14 cellular contexts compared by ENCODE assay signal in the genomic region with DNA sequence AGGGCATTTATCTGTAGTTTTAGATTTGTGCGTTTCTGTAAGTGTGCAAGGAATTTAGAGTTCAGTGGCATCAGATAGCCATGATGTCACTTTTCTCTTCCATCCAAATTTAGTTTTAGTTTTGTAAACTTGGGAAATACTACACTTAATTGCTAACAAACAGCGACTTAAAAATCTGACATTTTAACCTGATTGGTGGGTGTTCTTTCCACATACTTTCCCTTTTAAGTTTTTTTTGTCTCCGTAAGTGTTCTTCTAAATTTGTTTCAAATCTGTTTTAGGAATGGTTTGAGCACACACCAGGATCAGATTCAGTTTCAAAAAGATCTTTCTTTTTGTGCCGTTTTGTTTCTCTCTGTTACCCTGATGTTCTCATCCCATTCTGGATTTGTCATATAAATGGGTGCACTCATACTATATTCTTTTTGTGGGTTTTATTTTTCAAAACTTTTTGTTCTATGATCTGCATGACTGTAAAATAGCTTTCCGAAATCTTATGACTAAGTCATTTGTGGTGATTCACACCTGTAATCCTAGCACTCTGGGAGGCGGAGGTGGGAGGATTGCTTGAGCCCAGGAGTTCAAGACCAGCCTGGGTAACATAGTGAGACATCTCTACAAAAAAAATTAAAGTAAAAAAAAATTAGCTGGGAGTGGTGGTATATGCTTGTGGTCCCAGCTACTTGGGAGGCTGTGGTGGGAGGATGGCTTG. TPM values are rescaled to one million over a fixed set of nuclear protein-coding genes. Genes with fewer than 3 reads are reported as not detected.
DNase-seq lines count a peak whose midpoint lies in the region; TF ChIP-seq lines count a peak whose summit lies in the region.
"Had no signal": no experiment of that assay in that cellular context is flagged by ENCODE, and none has a peak within 500 bp of the region (broad histone marks: within the 10 kb centered on the region; RNA-seq: fewer than 3 reads in every experiment).

No MANE protein-coding gene starts in this region.

- H3K4me3 Mint-ChIP-seq in activated T-helper 2 cell treated with anti-CD3 and anti-CD28 coated beads, Interferon-gamma antibody, Interleukin-2, Interleukin-4, amounts not matched to agents 10 μg/mL and 5 μg/mL and 100 μg/mL, durations not matched to agents 14 hours and 24 hours and 36 hours (ENCODE audit: low read depth), result peak overlapping the region; percentile 69

- intact Hi-C loops in activated T-helper 2 cell treated with anti-CD3 and anti-CD28 coated beads, Interferon-gamma antibody, Interleukin-2, Interleukin-4, amounts not matched to agents 10 μg/mL and 5 μg/mL and 100 μg/mL, durations not matched to agents 14 hours and 24 hours and 36 hours (cut with micrococcal nuclease), result loop anchor here (1.0 to 10.0 kb wide), 6 partner anchors 9 to 595 kb away; a partner anchor contains a TSS

- H3K4me1 Mint-ChIP-seq in activated T-helper 2 cell treated with anti-CD3 and anti-CD28 coated beads, Interferon-gamma antibody, Interleukin-2, Interleukin-4, amounts not matched to agents 10 μg/mL and 5 μg/mL and 100 μg/mL, durations not matched to agents 14 hours and 24 hours and 36 hours (ENCODE audit: low read depth), result peaks cover 64% of the 10 kb centered on the region

- 100% methylated on average over 2 of the region's 6 CpGs for WGBS in mesenchymal stem cell

- H3K23ac ChIP-seq in mesenchymal stem cell (ENCODE audit: low read length in 2 of 2), result no peak overlapping the region

- H3F3A ChIP-seq in MM.1S (ENCODE audit: insufficient read depth, low read length), result peaks cover 5% of the 10 kb centered on the region; the same call in 1 of the 2 replicates

- no peaks in the 10 kb centered on the region for H3K27me3 Mint-ChIP-seq in activated T-helper 2 cell treated with anti-CD3 and anti-CD28 coated beads, Interferon-gamma antibody, Interleukin-2, Interleukin-4, amounts not matched to agents 10 μg/mL and 5 μg/mL and 100 μg/mL, durations not matched to agents 14 hours and 24 hours and 36 hours (ENCODE audit: low read depth)

- H3K36me3 ChIP-seq in mesenchymal stem cell (ENCODE audit: control insufficient read depth in 1 of 2, insufficient read depth in 2 of 2, low read depth in 1 of 2, low read length in 2 of 2) (no peaks in the 10 kb centered on the region), MM.1S (replicated peaks; ENCODE audit: insufficient read depth, low read length) (no peaks in the 10 kb centered on the region)
- H3K36me3 ChIP-seq: gastroesophageal sphincter, left ventricle myocardium inferior had no signal

- no peaks in the 10 kb centered on the region for H3K27me3 ChIP-seq in mesenchymal stem cell (ENCODE audit: control insufficient read depth in 1 of 2, insufficient read depth in 1 of 2, low read length in 2 of 2)
- no peaks in the 10 kb centered on the region for H3K27me3 ChIP-seq in MM.1S (replicated peaks; ENCODE audit: insufficient read depth, low read length)
- H3K27me3 ChIP-seq: gastroesophageal sphincter had no signal

- peak overlapping the region; percentile 63 for H4K8ac ChIP-seq in mesenchymal stem cell (ENCODE audit: low read length)

- no peak overlapping the region for H3K18ac ChIP-seq in mesenchymal stem cell (ENCODE audit: low read depth in 1 of 2, low read length in 2 of 2)

- H3K14ac ChIP-seq in mesenchymal stem cell (ENCODE audit: low read length in 2 of 2), result no peak overlapping the region

- H3K4me1 ChIP-seq in mesenchymal stem cell (ENCODE audit: control insufficient read depth, insufficient read depth, low read depth, low read length), result peaks cover 9% of the 10 kb centered on the region
- peaks cover 7% of the 10 kb centered on the region; the same call in 1 of the 2 replicates for H3K4me1 ChIP-seq in MM.1S (ENCODE audit: low read length)

- H3K9ac ChIP-seq in mesenchymal stem cell (ENCODE audit: low read length), result peak overlapping the region; percentile 90
- H3K9ac ChIP-seq in MM.1S (ENCODE audit: low read length), result no peak overlapping the region
- H3K9ac ChIP-seq: SK-N-SH had no signal

- H2BK5ac ChIP-seq in mesenchymal stem cell (ENCODE audit: low read depth, low read length, poor library complexity, severe bottlenecking), result no peak overlapping the region

- H3K27ac ChIP-seq in mesenchymal stem cell (ENCODE audit: low read length, poor library complexity, severe bottlenecking), result no peak overlapping the region
- H3K27ac ChIP-seq in MM.1S (ENCODE audit: low read length), result no peak overlapping the region
- H3K27ac ChIP-seq: left ventricle myocardium inferior had no signal

- peaks cover 21% of the 10 kb centered on the region for H3K79me2 ChIP-seq in MM.1S (ENCODE audit: low read length)

- H3K27ac Mint-ChIP-seq in activated T-helper 2 cell treated with anti-CD3 and anti-CD28 coated beads, Interferon-gamma antibody, Interleukin-2, Interleukin-4, amounts not matched to agents 10 μg/mL and 5 μg/mL and 100 μg/mL, durations not matched to agents 14 hours and 24 hours and 36 hours, result peak overlapping the region; percentile 91

- H3K79me1 ChIP-seq in mesenchymal stem cell (replicated peaks; ENCODE audit: low read length, poor library complexity, severe bottlenecking), result peaks cover 23% of the 10 kb centered on the region

- H3K4ac ChIP-seq in mesenchymal stem cell (ENCODE audit: low read depth in 1 of 2, low read length in 2 of 2), result no peak overlapping the region

- H2BK15ac ChIP-seq in mesenchymal stem cell (ENCODE audit: low read depth, poor library complexity, severe bottlenecking), result no peak overlapping the region

- H2AFZ ChIP-seq in mesenchymal stem cell (ENCODE audit: low read depth, low read length), result no peak overlapping the region
- H2AFZ ChIP-seq in MM.1S (ENCODE audit: low read length), result no peak overlapping the region

- H4K91ac ChIP-seq in mesenchymal stem cell (ENCODE audit: low read length), result no peak overlapping the region

- no peak overlapping the region for H2AK5ac ChIP-seq in mesenchymal stem cell (ENCODE audit: low read length, severe bottlenecking)

- H3K9me3 ChIP-seq in mesenchymal stem cell (ENCODE audit: control insufficient read depth, low read length) (no peaks in the 10 kb centered on the region), MM.1S (replicated peaks; ENCODE audit: insufficient read depth, low read length) (no peaks in the 10 kb centered on the region)
- H3K9me3 ChIP-seq: gastroesophageal sphincter, left ventricle myocardium inferior, SK-N-SH had no signal

- H3K9me2 ChIP-seq in MM.1S (replicated peaks; ENCODE audit: insufficient read depth, low read length), result no peaks in the 10 kb centered on the region
- H3K9me2 ChIP-seq: SK-N-SH had no signal

- H3K36me3 Mint-ChIP-seq in activated T-helper 2 cell treated with anti-CD3 and anti-CD28 coated beads, Interferon-gamma antibody, Interleukin-2, Interleukin-4, amounts not matched to agents 10 μg/mL and 5 μg/mL and 100 μg/mL, durations not matched to agents 14 hours and 24 hours and 36 hours (ENCODE audit: low read depth), result peaks cover 16% of the 10 kb centered on the region

- no peak overlapping the region for H3K4me2 ChIP-seq in mesenchymal stem cell (ENCODE audit: low read length, poor library complexity, severe bottlenecking)
- H3K4me2 ChIP-seq in MM.1S (ENCODE audit: low read depth, low read length), result no peak overlapping the region
- H3K4me2 ChIP-seq: SK-N-SH had no signal

- H2BK120ac ChIP-seq in mesenchymal stem cell (ENCODE audit: low read depth, low read length), result no peak overlapping the region

- no peaks in the 10 kb centered on the region for H4K20me1 ChIP-seq in MM.1S (ENCODE audit: insufficient read depth, low read length)

- no peak for TF ChIP-seq CTCF in MM.1S (IDR thresholded peaks at IDR 0.05; ENCODE audit: low read length)

- no peaks in the 10 kb centered on the region for H3K9me3 Mint-ChIP-seq in activated T-helper 2 cell treated with anti-CD3 and anti-CD28 coated beads, Interferon-gamma antibody, Interleukin-2, Interleukin-4, amounts not matched to agents 10 μg/mL and 5 μg/mL and 100 μg/mL, durations not matched to agents 14 hours and 24 hours and 36 hours

- no peak overlapping the region for H2BK12ac ChIP-seq in mesenchymal stem cell (ENCODE audit: low read length in 2 of 2)

- DNase-seq in stimulated activated CD4-positive, alpha-beta T cell treated with anti-CD3 and anti-CD28 coated beads, Interleukin-12 subunit alpha, Interleukin-12 subunit beta, amount 100 ng/mL, for 48 hours (ENCODE audit: low read depth in 2 of 3, low spot score in 1 of 3), result peak in 2 of 3 donors; percentile 35 to 50
- DNase-seq in stimulated activated CD4-positive, alpha-beta T cell treated with anti-CD3 and anti-CD28 coated beads, Interleukin-12 subunit alpha, Interleukin-12 subunit beta, amount 100 ng/mL, for 4 hours, result no peak
- no peak for DNase-seq in activated T-helper 2 cell treated with anti-CD3 and anti-CD28 coated beads, Interferon-gamma antibody, Interleukin-2, Interleukin-4, amounts not matched to agents 10 μg/mL and 5 μg/mL and 100 μg/mL, durations not matched to agents 14 hours and 24 hours and 36 hours (ENCODE audit: low spot score)
- DNase-seq in mesenchymal stem cell (no peak), NCI-H748 treated with DMSO at 0.1 percent for 48 hours (lab: John Stamatoyannopoulos, UW) (no peak), MM.1S (no peak), islet precursor cell (no peak), activated gamma-delta T cell treated with Interleukin-2 at 50 U/mL for 16 hours (no peak)
- DNase-seq: activated CD8-positive, alpha-beta memory T cell treated with anti-CD3 and anti-CD28 coated beads for 24 hours; H7; left ventricle myocardium inferior; NCI-H1105 treated with DMSO at 0.1 percent for 48 hours; SK-N-SH had no signal

- H3K4me3 ChIP-seq in mesenchymal stem cell (ENCODE audit: insufficient read depth in 1 of 2, low read depth in 1 of 2, low read length in 2 of 2) (peak overlapping the region in 1 of 2 experiments; percentile 53), MM.1S (ENCODE audit: low read length) (no peak overlapping the region)
- H3K4me3 ChIP-seq: gastroesophageal sphincter, left ventricle myocardium inferior had no signal

RNA-seq across cellular contexts. Expression of a gene that starts 58.9 kb away (rescaled TPM):
- 19.7 and 23.0 TPM in 2 replicates for total RNA-seq in activated T-helper 2 cell treated with anti-CD3 and anti-CD28 coated beads, Interferon-gamma antibody, Interleukin-2, Interleukin-4, amounts not matched to agents 10 μg/mL and 5 μg/mL and 100 μg/mL, durations not matched to agents 14 hours and 24 hours and 36 hours
- polyA plus RNA-seq in mesenchymal stem cell (2013, experiment 1 of 2), result 11.1 TPM
- polyA plus RNA-seq in mesenchymal stem cell (2013, experiment 2 of 2), result 11.1 TPM

Comparison
In these comparisons a context has a peak if more than half of its experiments do, and no peak if none do; other contexts are left out.
1. DNase-seq: peak in stimulated activated CD4-positive, alpha-beta T cell treated with anti-CD3 and anti-CD28 coated beads, Interleukin-12 subunit alpha, Interleukin-12 subunit beta, amount 100 ng/mL, for 48 hours (2 of 3); none in stimulated activated CD4-positive, alpha-beta T cell treated with anti-CD3 and anti-CD28 coated beads, Interleukin-12 subunit alpha, Interleukin-12 subunit beta, amount 100 ng/mL, for 4 hours (single experiment), activated T-helper 2 cell treated with anti-CD3 and anti-CD28 coated beads, Interferon-gamma antibody, Interleukin-2, Interleukin-4, amounts not matched to agents 10 μg/mL and 5 μg/mL and 100 μg/mL, durations not matched to agents 14 hours and 24 hours and 36 hours (single experiment), mesenchymal stem cell (single experiment), NCI-H748 treated with DMSO at 0.1 percent for 48 hours (single experiment), MM.1S (single experiment), islet precursor cell (single experiment) and activated gamma-delta T cell treated with Interleukin-2 at 50 U/mL for 16 hours (single experiment).